1 cellular context compared by ENCODE assay signal in genomic region chr1:109256085-109256484, GRCh38.
TF ChIP-seq lines count a peak whose summit lies in the region.

No MANE protein-coding gene starts in this region.

TF ChIP-seq in H1, 55 proteins besides CTCF, POLR2A, EP300 and RAD21:
- TF ChIP-seq CHD1 (IDR thresholded peaks at IDR 0.05; ENCODE audit: low read depth, low read length) (no peak), ASH2L (IDR thresholded peaks at IDR 0.05; ENCODE audit: low read length) (no peak), TEAD4 (IDR thresholded peaks at IDR 0.05; ENCODE audit: low read depth, low read length) (no peak), CREB1 (IDR thresholded peaks at IDR 0.05) (no peak), FOSL1 (IDR thresholded peaks at IDR 0.05; ENCODE audit: insufficient read depth, low read depth, low read length) (no peak), POLR2AphosphoS5 (IDR thresholded peaks at IDR 0.05; ENCODE audit: low read depth, low read length) (no peak), SP2 (IDR thresholded peaks at IDR 0.05; ENCODE audit: low read length) (no peak), PHF8 (conservative IDR thresholded peaks at IDR 0.05; ENCODE audit: low read depth, low read length) (no peak), MAFK (IDR thresholded peaks at IDR 0.05; ENCODE audit: low read depth, low read length) (no peak), CBX8 (IDR thresholded peaks at IDR 0.05; ENCODE audit: borderline replicate concordance, low read depth, low read length) (no peak), SUZ12 (IDR thresholded peaks at IDR 0.05; ENCODE audit: low read length) (no peak), KDM5A (IDR thresholded peaks at IDR 0.05; ENCODE audit: low read length) (no peak), HDAC6 (IDR thresholded peaks at IDR 0.05; ENCODE audit: low read depth, low read length) (no peak), EGR1 (IDR thresholded peaks at IDR 0.05; ENCODE audit: borderline replicate concordance, low read depth, low read length) (no peak), CHD2 (IDR thresholded peaks at IDR 0.05; ENCODE audit: low read length) (no peak), CEBPB (IDR thresholded peaks at IDR 0.05; ENCODE audit: low read depth, low read length) (no peak), SAP30 (IDR thresholded peaks at IDR 0.05; ENCODE audit: insufficient read depth, insufficient replicate concordance, low read length) (no peak), GABPA (IDR thresholded peaks at IDR 0.05; ENCODE audit: borderline replicate concordance, insufficient read depth, low read length) (no peak)
- TF ChIP-seq, protein P1, sequence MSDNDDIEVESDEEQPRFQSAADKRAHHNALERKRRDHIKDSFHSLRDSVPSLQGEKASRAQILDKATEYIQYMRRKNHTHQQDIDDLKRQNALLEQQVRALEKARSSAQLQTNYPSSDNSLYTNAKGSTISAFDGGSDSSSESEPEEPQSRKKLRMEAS (IDR thresholded peaks at IDR 0.05), result no peak
